In the genomic region with DNA sequence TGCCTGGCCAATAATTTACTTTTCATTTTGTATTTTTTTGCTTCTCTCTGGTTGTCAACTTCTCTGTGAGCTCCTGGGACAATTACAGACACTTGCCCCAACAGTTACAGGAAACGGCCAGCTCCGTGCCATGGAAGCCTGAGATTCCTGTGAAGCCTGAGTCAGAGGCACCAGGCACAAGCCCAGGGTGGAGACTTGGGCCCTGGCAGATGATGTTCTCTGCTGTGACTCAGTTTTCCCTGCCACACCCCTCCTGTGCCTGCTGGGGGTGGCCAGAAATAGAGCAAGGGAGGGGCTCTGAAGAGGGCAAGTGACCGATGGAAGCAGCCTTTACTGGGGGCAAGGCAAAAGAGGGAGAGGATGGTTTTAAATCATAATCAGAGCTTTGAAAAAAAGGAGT, we compare ENCODE assay signal across 11 cellular contexts. TPM values are rescaled to one million over a fixed set of nuclear protein-coding genes. Genes with fewer than 3 reads are reported as not detected.
DNase-seq lines count a peak whose midpoint lies in the region; ATAC-seq and TF ChIP-seq lines count a peak whose summit lies in the region.
"Had no signal": no experiment of that assay in that cellular context is flagged by ENCODE, and none has a peak within 500 bp of the region (broad histone marks: within the 10 kb centered on the region; RNA-seq: fewer than 3 reads in every experiment).

No MANE protein-coding gene starts in this region.

- H3K4me3 Mint-ChIP-seq in activated naive CD8-positive, alpha-beta T cell: no peak overlapping the region
- no peak overlapping the region for H3K4me3 Mint-ChIP-seq in activated naive CD8-positive, alpha-beta T cell treated with anti-CD3 and anti-CD28 coated beads, Interleukin-2, amount 50 U/mL, for 24 hours
- peak overlapping the region; percentile 37 for H3K4me3 Mint-ChIP-seq in endothelial cell (ENCODE audit: unreplicated experiment)
- H3K4me3 Mint-ChIP-seq: CD14-positive monocyte, IgD-negative memory B cell had no signal

- peaks cover 3% of the 10 kb centered on the region for H3K4me1 Mint-ChIP-seq in activated naive CD8-positive, alpha-beta T cell (ENCODE audit: low read depth)
- peaks cover 5% of the 10 kb centered on the region for H3K4me1 Mint-ChIP-seq in activated naive CD8-positive, alpha-beta T cell treated with anti-CD3 and anti-CD28 coated beads, Interleukin-2, amount 50 U/mL, for 24 hours
- H3K4me1 Mint-ChIP-seq in endothelial cell (ENCODE audit: unreplicated experiment): peaks cover 8% of the 10 kb centered on the region

- peaks cover 4 to 44% of the 10 kb centered on the region in 2 donors for H3K36me3 ChIP-seq in vagina
- H3K36me3 ChIP-seq in H7 (replicated peaks; ENCODE audit: control insufficient read depth, insufficient read depth, low read length): peaks cover 1% of the 10 kb centered on the region

- no peak for TF ChIP-seq POLR2A in vagina (IDR thresholded peaks at IDR 0.05)

- H3K27ac ChIP-seq in vagina: peak overlapping the region; percentile 91

- intact Hi-C loops in vagina (cut with DNase I): no loop called here

- no peak for TF ChIP-seq CTCF in endothelial cell (IDR thresholded peaks at IDR 0.05; ENCODE audit: unreplicated experiment)
- TF ChIP-seq CTCF in vagina (IDR thresholded peaks at IDR 0.05): no peak
- TF ChIP-seq CTCF in GM13977 (IDR thresholded peaks at IDR 0.05; ENCODE audit: extremely low read depth, insufficient read depth, missing control alignments): no peak

- H3K4me1 ChIP-seq in vagina: peaks cover 46% of the 10 kb centered on the region

- H3K27me3 ChIP-seq in vagina (no peaks in the 10 kb centered on the region), H7 (ENCODE audit: control insufficient read depth, insufficient read depth, low read length) (no peaks in the 10 kb centered on the region)

- no peaks in the 10 kb centered on the region for H3K36me3 Mint-ChIP-seq in activated naive CD8-positive, alpha-beta T cell
- peaks cover 7% of the 10 kb centered on the region for H3K36me3 Mint-ChIP-seq in activated naive CD8-positive, alpha-beta T cell treated with anti-CD3 and anti-CD28 coated beads, Interleukin-2, amount 50 U/mL, for 24 hours (ENCODE audit: low read depth)
- peaks cover 10% of the 10 kb centered on the region for H3K36me3 Mint-ChIP-seq in endothelial cell (ENCODE audit: low read depth, unreplicated experiment)

- H3K27me3 Mint-ChIP-seq in activated naive CD8-positive, alpha-beta T cell: no peaks in the 10 kb centered on the region
- H3K27me3 Mint-ChIP-seq in activated naive CD8-positive, alpha-beta T cell treated with anti-CD3 and anti-CD28 coated beads, Interleukin-2, amount 50 U/mL, for 24 hours: no peaks in the 10 kb centered on the region
- peaks cover 5% of the 10 kb centered on the region for H3K27me3 Mint-ChIP-seq in endothelial cell (ENCODE audit: unreplicated experiment)
- H3K27me3 Mint-ChIP-seq: IgD-negative memory B cell had no signal

- H3K9me3 ChIP-seq in vagina: no peaks in the 10 kb centered on the region

- ATAC-seq in activated naive CD8-positive, alpha-beta T cell treated with anti-CD3 and anti-CD28 coated beads, Interleukin-2, amount 50 U/mL, for 24 hours: no peak

- no peaks in the 10 kb centered on the region for H3K9me3 Mint-ChIP-seq in activated naive CD8-positive, alpha-beta T cell (ENCODE audit: low read depth)
- no peaks in the 10 kb centered on the region for H3K9me3 Mint-ChIP-seq in activated naive CD8-positive, alpha-beta T cell treated with anti-CD3 and anti-CD28 coated beads, Interleukin-2, amount 50 U/mL, for 24 hours
- H3K9me3 Mint-ChIP-seq in endothelial cell (ENCODE audit: unreplicated experiment): no peaks in the 10 kb centered on the region
- H3K9me3 Mint-ChIP-seq: CD14-positive monocyte, IgD-negative memory B cell had no signal

- in situ Hi-C loops in GM13977 (cut with MboI; ENCODE audit: low pct_unique_long_range_greater_than_20kb, low sequenced_read_pairs, unreplicated experiment): no loop called here

- no peak for DNase-seq in activated naive CD8-positive, alpha-beta T cell treated with anti-CD3 and anti-CD28 coated beads, Interleukin-2, amount 50 U/mL, for 24 hours
- DNase-seq in endothelial cell (ENCODE audit: low spot score): no peak
- DNase-seq in lung microvascular endothelial cell (ENCODE audit: low read depth in 2 of 2): peak; percentile 76 to 91
- DNase-seq in vagina (ENCODE audit: extremely low spot score in 2 of 2): no peak
- no peak for DNase-seq in H7
- DNase-seq in GM13977 (ENCODE audit: low spot score): no peak
- no peak for DNase-seq in activated effector memory CD4-positive, alpha-beta T cell treated with Interleukin-2 at 50 U/mL for 16 hours
- DNase-seq: activated gamma-delta T cell had no signal

- H3K4me3 ChIP-seq in vagina (no peak overlapping the region), H7 (ENCODE audit: insufficient read depth, low read depth, low read length) (no peak overlapping the region)

- peak overlapping the region; percentile 22 for H3K27ac Mint-ChIP-seq in activated naive CD8-positive, alpha-beta T cell
- no peak overlapping the region for H3K27ac Mint-ChIP-seq in activated naive CD8-positive, alpha-beta T cell treated with anti-CD3 and anti-CD28 coated beads, Interleukin-2, amount 50 U/mL, for 24 hours
- peak overlapping the region; percentile 89 for H3K27ac Mint-ChIP-seq in endothelial cell (ENCODE audit: unreplicated experiment)

RNA-seq across cellular contexts. Expression of a gene that starts 4.9 kb away (rescaled TPM):
- total RNA-seq in endothelial cell (ENCODE audit: unreplicated experiment) (0.82 TPM), lung microvascular endothelial cell (0.22 and 0.60 TPM in 2 replicates), vagina (not detected)
- 0.42 TPM in 1 of 2 replicates, not detected in the other for total RNA-seq in H7 (2014; rRNA removed; shearing (Covaris generic))

RNA-seq across cellular contexts. Expression of a gene that starts 13.7 kb away (rescaled TPM):
- total RNA-seq in endothelial cell (ENCODE audit: unreplicated experiment) (125 TPM), lung microvascular endothelial cell (99.0 and 129 TPM in 2 replicates), vagina (174 TPM)
- 75.6 and 86.8 TPM in 2 replicates for total RNA-seq in H7 (2014; rRNA removed; shearing (Covaris generic))

RNA-seq across cellular contexts. Expression of a gene that starts 20.8 kb away (rescaled TPM):
- total RNA-seq in endothelial cell (ENCODE audit: unreplicated experiment) (50.0 TPM), lung microvascular endothelial cell (18.7 and 20.6 TPM in 2 replicates), vagina (34.9 TPM)
- total RNA-seq in H7 (2014; rRNA removed; shearing (Covaris generic)): 43.2 and 47.9 TPM in 2 replicates

Comparison
In these comparisons a context has a peak if more than half of its experiments do, and no peak if none do; other contexts are left out.
1. DNase-seq: peak in lung microvascular endothelial cell (2 of 2); none in activated naive CD8-positive, alpha-beta T cell treated with anti-CD3 and anti-CD28 coated beads, Interleukin-2, amount 50 U/mL, for 24 hours (single experiment), endothelial cell (single experiment), vagina (0 of 2), H7 (single experiment), GM13977 (single experiment) and activated effector memory CD4-positive, alpha-beta T cell treated with Interleukin-2 at 50 U/mL for 16 hours (single experiment).